28 cellular contexts compared by ENCODE assay signal in the genomic region with DNA sequence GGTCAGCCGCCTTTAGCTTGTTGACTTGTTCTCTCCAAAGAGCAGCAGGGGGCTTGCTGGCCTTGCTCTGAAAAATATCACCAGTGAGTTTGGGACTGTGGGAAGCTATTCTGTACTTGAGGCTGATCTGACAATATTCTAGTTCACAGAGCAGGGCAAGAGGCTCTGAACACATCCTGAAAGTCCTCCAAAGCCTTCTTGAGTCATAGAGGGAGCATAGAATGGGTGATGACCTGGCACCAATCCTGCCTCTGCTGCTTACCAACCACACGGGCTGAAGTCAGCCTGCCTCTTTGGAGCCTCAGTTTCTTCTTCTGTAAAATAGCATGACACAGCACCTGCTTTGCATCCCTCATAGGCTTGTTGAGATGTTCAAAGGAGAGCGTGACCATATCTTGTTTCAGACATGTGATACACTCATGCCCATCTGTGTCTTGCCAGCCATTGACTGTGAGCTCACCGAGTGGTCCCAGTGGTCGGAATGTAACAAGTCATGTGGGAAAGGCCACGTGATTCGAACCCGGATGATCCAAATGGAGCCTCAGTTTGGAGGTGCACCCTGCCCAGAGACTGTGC.
"Had no signal": no experiment of that assay in that cellular context is flagged by ENCODE, and none has a peak within 500 bp of the region (broad histone marks: within the 10 kb centered on the region; RNA-seq: fewer than 3 reads in every experiment).

No MANE protein-coding gene starts in this region.

- H3K36me3 ChIP-seq: breast epithelium, neutrophil had no signal

- DNase-seq: activated CD4-positive, alpha-beta T cell treated with anti-CD3 and anti-CD28 coated beads for 4 hours; activated CD4-positive, alpha-beta T cell treated with anti-CD3 and anti-CD28 coated beads, Interleukin-2, amount 50 U/mL, for 48 hours; activated CD8-positive, alpha-beta memory T cell treated with anti-CD3 and anti-CD28 coated beads for 24 hours; activated effector memory CD4-positive, alpha-beta T cell treated with Interleukin-2 at 50 U/mL for 16 hours; activated naive CD4-positive, alpha-beta T cell treated with Interleukin-2 at 50 U/mL for 16 hours; activated naive CD8-positive, alpha-beta T cell treated with anti-CD3 and anti-CD28 coated beads, Interleukin-2, amount 10 ng/mL, durations not matched to agents 7 days and 5 days; amniotic stem cell; effector memory CD4-positive, alpha-beta T cell; head of caudate nucleus; hippocampal formation; left cardiac atrium; left ventricle myocardium superior; mammary epithelial cell; nephron progenitor cell; stimulated activated CD4-positive, alpha-beta T cell treated with anti-CD3 and anti-CD28 coated beads, Interleukin-4, amount 100 ng/mL, for 24 hours; stomach; T-helper 1 cell had no signal

- H3K4me1 ChIP-seq: breast epithelium, tibial nerve had no signal

- H3K27ac Mint-ChIP-seq: activated naive CD8-positive, alpha-beta T cell treated with anti-CD3 and anti-CD28 coated beads, Interleukin-2, amount 10 ng/mL, durations not matched to agents 7 days and 5 days; nephron progenitor cell; stimulated activated memory B cell treated with anti-CD40 and anti-IgM and Interleukin-4, amounts not matched to agents 10 μg/mL and 1 μg/mL and 100 μg/mL, for 72 hours; T-helper 2 cell treated with Interferon-gamma antibody and Interleukin-4, amounts not matched to agents 5 μg/mL and 100 μg/mL, for 36 hours had no signal

- H3K27ac ChIP-seq: breast epithelium, neutrophil, skin epidermis, stomach, tibial nerve had no signal

- H3K9me3 ChIP-seq: breast epithelium, neutrophil, stomach had no signal

- H3K4me1 Mint-ChIP-seq: activated naive CD8-positive, alpha-beta T cell treated with anti-CD3 and anti-CD28 coated beads, Interleukin-2, amount 10 ng/mL, durations not matched to agents 7 days and 5 days; central memory CD8-positive, alpha-beta T cell; stimulated activated memory B cell treated with anti-CD40 and anti-IgM and Interleukin-4, amounts not matched to agents 10 μg/mL and 1 μg/mL and 100 μg/mL, for 72 hours had no signal

- ATAC-seq: left cardiac atrium; sciatic nerve; stimulated activated memory B cell treated with anti-CD40 and anti-IgM and Interleukin-4, amounts not matched to agents 10 μg/mL and 1 μg/mL and 100 μg/mL, for 72 hours had no signal

- H3K4me3 Mint-ChIP-seq: activated naive CD8-positive, alpha-beta T cell treated with anti-CD3 and anti-CD28 coated beads, Interleukin-2, amount 10 ng/mL, durations not matched to agents 7 days and 5 days; central memory CD8-positive, alpha-beta T cell; nephron progenitor cell; stimulated activated memory B cell treated with anti-CD40 and anti-IgM and Interleukin-4, amounts not matched to agents 10 μg/mL and 1 μg/mL and 100 μg/mL, for 72 hours; T-helper 2 cell treated with Interferon-gamma antibody and Interleukin-4, amounts not matched to agents 5 μg/mL and 100 μg/mL, for 36 hours had no signal

- H3K4me3 ChIP-seq: breast epithelium, skin epidermis, stomach, tibial nerve had no signal

- FAIRE-seq: astrocyte, colon, keratinocyte had no signal

- H3K27me3 Mint-ChIP-seq: activated naive CD8-positive, alpha-beta T cell treated with anti-CD3 and anti-CD28 coated beads, Interleukin-2, amount 10 ng/mL, durations not matched to agents 7 days and 5 days; central memory CD8-positive, alpha-beta T cell; stimulated activated memory B cell treated with anti-CD40 and anti-IgM and Interleukin-4, amounts not matched to agents 10 μg/mL and 1 μg/mL and 100 μg/mL, for 72 hours had no signal

- H3K27me3 ChIP-seq: tibial nerve had no signal

- H3K9me3 Mint-ChIP-seq: central memory CD8-positive, alpha-beta T cell; nephron progenitor cell; T-helper 2 cell treated with Interferon-gamma antibody and Interleukin-4, amounts not matched to agents 5 μg/mL and 100 μg/mL, for 36 hours had no signal
